8 cellular contexts compared by ENCODE assay signal in the genomic region with DNA sequence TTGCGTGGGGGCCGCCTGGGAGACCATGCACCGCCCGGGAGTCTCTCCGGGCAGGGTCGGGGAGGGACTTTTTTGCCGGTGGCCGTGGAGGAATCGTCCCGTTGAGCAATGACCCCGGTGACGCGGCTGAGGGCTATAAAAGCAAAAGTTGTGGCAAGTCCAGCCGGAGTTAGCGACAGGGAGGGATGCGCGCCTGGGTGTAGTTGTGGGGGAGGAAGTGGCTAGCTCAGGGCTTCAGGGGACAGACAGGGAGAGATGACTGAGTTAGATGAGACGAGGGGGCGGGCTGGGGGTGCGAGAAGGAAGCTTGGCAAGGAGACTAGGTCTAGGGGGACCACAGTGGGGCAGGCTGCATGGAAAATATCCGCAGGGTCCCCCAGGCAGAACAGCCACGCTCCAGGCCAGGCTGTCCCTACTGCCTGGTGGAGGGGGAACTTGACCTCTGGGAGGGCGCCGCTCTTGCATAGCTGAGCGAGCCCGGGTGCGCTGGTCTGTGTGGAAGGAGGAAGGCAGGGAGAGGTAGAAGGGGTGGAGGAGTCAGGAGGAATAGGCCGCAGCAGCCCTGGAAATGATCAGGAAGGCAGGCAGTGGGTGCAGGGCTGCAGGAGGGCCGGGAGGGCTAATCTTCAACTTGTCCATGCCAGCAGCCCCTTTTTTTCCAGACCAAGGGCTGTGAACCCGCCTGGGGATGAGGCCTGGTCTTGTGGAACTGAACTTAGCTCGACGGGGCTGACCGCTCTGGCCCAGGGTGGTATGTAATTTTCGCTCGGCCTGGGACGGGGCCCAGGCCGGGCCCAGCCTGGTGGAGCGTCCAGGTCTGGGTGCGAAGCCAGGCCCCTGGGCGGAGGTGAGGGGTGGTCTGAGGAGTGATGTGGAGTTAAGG. TPM values are rescaled to one million over a fixed set of nuclear protein-coding genes. Genes with fewer than 3 reads are reported as not detected.
A peak's percentile ranks its signal among the peaks of the same experiment; 100 is the strongest.
DNase-seq lines count a peak whose midpoint lies in the region; ATAC-seq and TF ChIP-seq lines count a peak whose summit lies in the region.

A gene (plus strand): TSS at position 166 of the 883 bp plus-strand sequence.

- 0 to 18% (median 2%) methylated on average over 39 to 40 of the region's 40 CpGs for WGBS in adipose tissue, 3 donors
- 0 to 2% (median 1%) methylated on average over 39 to 40 of the region's 40 CpGs for WGBS in heart left ventricle, 4 donors

- H3K36me3 ChIP-seq in heart left ventricle = peaks cover 9 to 50% (median 32%) of the 10 kb centered on the region in 9 donors

- TF ChIP-seq CTCF in heart left ventricle (IDR thresholded peaks at IDR 0.05) (no peak), type B pancreatic cell (conservative IDR thresholded peaks at IDR 0.05) (no peak)

- H3K9me3 Mint-ChIP-seq in type B pancreatic cell = no peaks in the 10 kb centered on the region

- peak within 1 kb of the TSS; percentile 75 to 96 (median 91) for H3K4me3 ChIP-seq in heart left ventricle

- H3K36me3 Mint-ChIP-seq in type B pancreatic cell = peaks cover 37% of the 10 kb centered on the region

- peaks cover 8 to 56% (median 42%) of the 10 kb centered on the region in 12 donors for H3K4me1 ChIP-seq in heart left ventricle

- peak; percentile 3 to 40 (median 27) for ATAC-seq in heart left ventricle
- ATAC-seq in GM19023 (IDR thresholded peaks at IDR 0.05; ENCODE audit: unreplicated experiment) = no peak

- DNase-seq in GM04504 (ENCODE audit: low read depth) (peak; percentile 91), LHCN-M2 (ENCODE audit: low read depth) (peak; percentile 96), T-helper 1 cell (peak; percentile 68 to 94 (median 79)), heart left ventricle (peak; percentile 97 to 98 (median 98)), posterior vena cava (ENCODE audit: low spot score) (peak; percentile 99), type B pancreatic cell (ENCODE audit: extremely low spot score, unreplicated experiment) (peak; percentile 89)

- peak within 1 kb of the TSS; percentile 100 for H3K27ac ChIP-seq in adipose tissue (ENCODE audit: low read depth, low read length)
- H3K27ac ChIP-seq in heart left ventricle = peak within 1 kb of the TSS; percentile 98 to 100 (median 100)

- H3K9me3 ChIP-seq in heart left ventricle = no peaks in the 10 kb centered on the region

- H3K27me3 ChIP-seq in heart left ventricle = no peaks in the 10 kb centered on the region

- intact Hi-C loops in heart left ventricle (cut with DNase I) (loop anchor here in 7 of 10 donors (1.0 to 5.0 kb wide), 4 partner anchors 74 to 149 kb away; a partner anchor contains a TSS), posterior vena cava (cut with DNase I) (loop anchor here in 1 of 2 donors (2.0 kb wide), 1 partner anchor 76 kb away; a partner anchor contains a TSS)

- TF ChIP-seq POLR2A in heart left ventricle (IDR thresholded peaks at IDR 0.05) = peak; percentile 95 to 100

- H3K4me3 Mint-ChIP-seq in type B pancreatic cell = peak within 1 kb of the TSS; percentile 88

- H3K4me1 Mint-ChIP-seq in type B pancreatic cell (ENCODE audit: unreplicated experiment) = peaks cover 72% of the 10 kb centered on the region

- peaks cover 39% of the 10 kb centered on the region for H3K27me3 Mint-ChIP-seq in type B pancreatic cell

- peak within 1 kb of the TSS; percentile 99 for H3K27ac Mint-ChIP-seq in type B pancreatic cell

RNA-seq across cellular contexts. Expression of the gene that starts here (rescaled TPM):
- 29.4 and 37.8 TPM in 2 replicates for total RNA-seq in LHCN-M2 (2014; rRNA removed)
- 88.5 TPM for polyA plus RNA-seq in LHCN-M2 (2012)
- 1,000 to 10,000 TPM in 1 of 3 donors, 100 to 1,000 TPM in 2; 598 to 1,041 (median 691) TPM for polyA plus RNA-seq in adipose tissue
- 100 to 1,000 TPM in 7 of 9 donors, 10 to 100 TPM in 2; 17.0 to 760 (median 507) TPM for total RNA-seq in heart left ventricle
- 100 to 1,000 TPM; 104 to 532 TPM for polyA plus RNA-seq in heart left ventricle
- total RNA-seq in posterior vena cava = 1,000 to 10,000 TPM in 1 of 2 donors, 100 to 1,000 TPM in 1; 742 to 1,004 TPM
- total RNA-seq in type B pancreatic cell (ENCODE audit: low replicate concordance) = 229 and 395 TPM in 2 replicates
